In the genomic region with DNA sequence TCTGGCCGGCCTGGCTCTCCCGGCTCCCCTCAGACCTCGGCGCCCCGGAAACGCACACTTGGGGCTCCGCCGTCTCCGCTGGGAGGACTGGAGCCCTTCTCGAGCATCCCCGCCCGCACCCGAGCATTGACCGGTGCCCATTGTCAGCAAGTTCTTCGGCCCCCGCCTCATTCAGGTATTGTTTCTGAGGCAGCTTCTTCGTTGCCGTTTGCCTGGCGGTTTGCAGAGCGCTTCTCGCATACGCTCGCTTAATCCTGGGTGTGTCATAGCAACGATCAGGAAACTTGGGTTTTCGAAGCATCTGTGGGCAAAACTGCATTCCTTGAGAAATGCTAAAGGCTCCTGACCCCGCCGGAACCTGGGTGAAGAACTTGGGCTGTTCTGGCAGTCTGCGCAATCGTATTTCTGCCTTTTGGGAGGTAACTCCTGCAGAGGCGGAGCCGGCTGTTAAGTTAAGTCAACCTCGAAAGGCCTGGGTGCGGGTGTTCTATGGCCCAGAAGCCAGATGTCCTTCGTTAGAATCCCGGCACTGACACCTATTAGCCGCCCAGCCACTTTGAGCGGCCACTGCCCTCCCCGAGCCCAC, we compare ENCODE assay signal across 1 cellular context.
TF ChIP-seq lines count a peak whose summit lies in the region.

No MANE protein-coding gene starts in this region.

TF ChIP-seq in HepG2, 621 proteins besides CTCF, POLR2A, EP300 and RAD21 (continued from another document and continues in another):
- TF ChIP-seq, protein P1, sequence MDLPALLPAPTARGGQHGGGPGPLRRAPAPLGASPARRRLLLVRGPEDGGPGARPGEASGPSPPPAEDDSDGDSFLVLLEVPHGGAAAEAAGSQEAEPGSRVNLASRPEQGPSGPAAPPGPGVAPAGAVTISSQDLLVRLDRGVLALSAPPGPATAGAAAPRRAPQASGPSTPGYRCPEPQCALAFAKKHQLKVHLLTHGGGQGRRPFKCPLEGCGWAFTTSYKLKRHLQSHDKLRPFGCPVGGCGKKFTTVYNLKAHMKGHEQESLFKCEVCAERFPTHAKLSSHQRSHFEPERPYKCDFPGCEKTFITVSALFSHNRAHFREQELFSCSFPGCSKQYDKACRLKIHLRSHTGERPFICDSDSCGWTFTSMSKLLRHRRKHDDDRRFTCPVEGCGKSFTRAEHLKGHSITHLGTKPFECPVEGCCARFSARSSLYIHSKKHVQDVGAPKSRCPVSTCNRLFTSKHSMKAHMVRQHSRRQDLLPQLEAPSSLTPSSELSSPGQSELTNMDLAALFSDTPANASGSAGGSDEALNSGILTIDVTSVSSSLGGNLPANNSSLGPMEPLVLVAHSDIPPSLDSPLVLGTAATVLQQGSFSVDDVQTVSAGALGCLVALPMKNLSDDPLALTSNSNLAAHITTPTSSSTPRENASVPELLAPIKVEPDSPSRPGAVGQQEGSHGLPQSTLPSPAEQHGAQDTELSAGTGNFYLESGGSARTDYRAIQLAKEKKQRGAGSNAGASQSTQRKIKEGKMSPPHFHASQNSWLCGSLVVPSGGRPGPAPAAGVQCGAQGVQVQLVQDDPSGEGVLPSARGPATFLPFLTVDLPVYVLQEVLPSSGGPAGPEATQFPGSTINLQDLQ (CRISPR knock-in tag; IDR thresholded peaks at IDR 0.05) = no peak
- no peak for TF ChIP-seq GTF2F1 (IDR thresholded peaks at IDR 0.05; ENCODE audit: low read length)
- TF ChIP-seq MED13 (CRISPR knock-in tag; IDR thresholded peaks at IDR 0.05) = 0 out of 2 replicates have a peak, but pooled peaks have one; percentile 30
- TF ChIP-seq ZFYVE20 (CRISPR knock-in tag; IDR thresholded peaks at IDR 0.05; ENCODE audit: borderline replicate concordance, low read depth) = no peak
- no peak for TF ChIP-seq HOXA5 (CRISPR knock-in tag; IDR thresholded peaks at IDR 0.05)
- TF ChIP-seq, protein P2, sequence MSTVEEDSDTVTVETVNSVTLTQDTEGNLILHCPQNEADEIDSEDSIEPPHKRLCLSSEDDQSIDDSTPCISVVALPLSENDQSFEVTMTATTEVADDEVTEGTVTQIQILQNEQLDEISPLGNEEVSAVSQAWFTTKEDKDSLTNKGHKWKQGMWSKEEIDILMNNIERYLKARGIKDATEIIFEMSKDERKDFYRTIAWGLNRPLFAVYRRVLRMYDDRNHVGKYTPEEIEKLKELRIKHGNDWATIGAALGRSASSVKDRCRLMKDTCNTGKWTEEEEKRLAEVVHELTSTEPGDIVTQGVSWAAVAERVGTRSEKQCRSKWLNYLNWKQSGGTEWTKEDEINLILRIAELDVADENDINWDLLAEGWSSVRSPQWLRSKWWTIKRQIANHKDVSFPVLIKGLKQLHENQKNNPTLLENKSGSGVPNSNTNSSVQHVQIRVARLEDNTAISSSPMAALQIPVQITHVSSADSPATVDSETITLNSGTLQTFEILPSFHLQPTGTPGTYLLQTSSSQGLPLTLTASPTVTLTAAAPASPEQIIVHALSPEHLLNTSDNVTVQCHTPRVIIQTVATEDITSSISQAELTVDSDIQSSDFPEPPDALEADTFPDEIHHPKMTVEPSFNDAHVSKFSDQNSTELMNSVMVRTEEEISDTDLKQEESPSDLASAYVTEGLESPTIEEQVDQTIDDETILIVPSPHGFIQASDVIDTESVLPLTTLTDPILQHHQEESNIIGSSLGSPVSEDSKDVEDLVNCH (CRISPR knock-in tag; IDR thresholded peaks at IDR 0.05) = no peak
- TF ChIP-seq ZNF7 (CRISPR knock-in tag; IDR thresholded peaks at IDR 0.05) = no peak
- no peak for TF ChIP-seq GABPA (IDR thresholded peaks at IDR 0.05; ENCODE audit: low read depth, low read length)
- 0 out of 2 replicates have a peak, but pooled peaks have one; percentile 40 for TF ChIP-seq GABPA (CRISPR knock-in tag; IDR thresholded peaks at IDR 0.05; ENCODE audit: low read depth)
- no peak for TF ChIP-seq ZFY (CRISPR knock-in tag; IDR thresholded peaks at IDR 0.05)
- TF ChIP-seq ARNT2 (CRISPR knock-in tag; IDR thresholded peaks at IDR 0.05; ENCODE audit: low read depth) = no peak
- no peak for TF ChIP-seq MYNN (CRISPR knock-in tag; IDR thresholded peaks at IDR 0.05; ENCODE audit: low read depth)
- no peak for TF ChIP-seq ZNF256 (CRISPR knock-in tag; conservative IDR thresholded peaks at IDR 0.05)
- TF ChIP-seq ZNF296 (CRISPR knock-in tag; conservative IDR thresholded peaks at IDR 0.05) = 0 out of 2 replicates have a peak, but pooled peaks have one; percentile 19
- no peak for TF ChIP-seq SYNCRIP (IDR thresholded peaks at IDR 0.05; ENCODE audit: insufficient read depth, low read depth, low read length)
- TF ChIP-seq, protein P3, sequence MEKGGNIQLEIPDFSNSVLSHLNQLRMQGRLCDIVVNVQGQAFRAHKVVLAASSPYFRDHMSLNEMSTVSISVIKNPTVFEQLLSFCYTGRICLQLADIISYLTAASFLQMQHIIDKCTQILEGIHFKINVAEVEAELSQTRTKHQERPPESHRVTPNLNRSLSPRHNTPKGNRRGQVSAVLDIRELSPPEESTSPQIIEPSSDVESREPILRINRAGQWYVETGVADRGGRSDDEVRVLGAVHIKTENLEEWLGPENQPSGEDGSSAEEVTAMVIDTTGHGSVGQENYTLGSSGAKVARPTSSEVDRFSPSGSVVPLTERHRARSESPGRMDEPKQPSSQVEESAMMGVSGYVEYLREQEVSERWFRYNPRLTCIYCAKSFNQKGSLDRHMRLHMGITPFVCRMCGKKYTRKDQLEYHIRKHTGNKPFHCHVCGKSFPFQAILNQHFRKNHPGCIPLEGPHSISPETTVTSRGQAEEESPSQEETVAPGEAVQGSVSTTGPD (CRISPR knock-in tag; IDR thresholded peaks at IDR 0.05) = no peak
- no peak for TF ChIP-seq POLR2AphosphoS2 (IDR thresholded peaks at IDR 0.05; ENCODE audit: low read depth, low read length)
- TF ChIP-seq FOXO1 (CRISPR knock-in tag; IDR thresholded peaks at IDR 0.05) = no peak
- no peak for TF ChIP-seq YEATS2 (CRISPR knock-in tag; IDR thresholded peaks at IDR 0.05; ENCODE audit: borderline replicate concordance)
- TF ChIP-seq ZMYM4 (CRISPR knock-in tag; IDR thresholded peaks at IDR 0.05) = no peak
- 0 out of 2 replicates have a peak, but pooled peaks have one; percentile 14 for TF ChIP-seq ZNF850 (CRISPR knock-in tag; conservative IDR thresholded peaks at IDR 0.05)
- TF ChIP-seq ZNF292 (CRISPR knock-in tag; IDR thresholded peaks at IDR 0.05; ENCODE audit: borderline replicate concordance, low read depth) = no peak
- TF ChIP-seq KAT7 (CRISPR knock-in tag; IDR thresholded peaks at IDR 0.05; ENCODE audit: borderline replicate concordance) = peak; percentile 61; the same call in 1 of the 2 replicates
- TF ChIP-seq, protein P4, sequence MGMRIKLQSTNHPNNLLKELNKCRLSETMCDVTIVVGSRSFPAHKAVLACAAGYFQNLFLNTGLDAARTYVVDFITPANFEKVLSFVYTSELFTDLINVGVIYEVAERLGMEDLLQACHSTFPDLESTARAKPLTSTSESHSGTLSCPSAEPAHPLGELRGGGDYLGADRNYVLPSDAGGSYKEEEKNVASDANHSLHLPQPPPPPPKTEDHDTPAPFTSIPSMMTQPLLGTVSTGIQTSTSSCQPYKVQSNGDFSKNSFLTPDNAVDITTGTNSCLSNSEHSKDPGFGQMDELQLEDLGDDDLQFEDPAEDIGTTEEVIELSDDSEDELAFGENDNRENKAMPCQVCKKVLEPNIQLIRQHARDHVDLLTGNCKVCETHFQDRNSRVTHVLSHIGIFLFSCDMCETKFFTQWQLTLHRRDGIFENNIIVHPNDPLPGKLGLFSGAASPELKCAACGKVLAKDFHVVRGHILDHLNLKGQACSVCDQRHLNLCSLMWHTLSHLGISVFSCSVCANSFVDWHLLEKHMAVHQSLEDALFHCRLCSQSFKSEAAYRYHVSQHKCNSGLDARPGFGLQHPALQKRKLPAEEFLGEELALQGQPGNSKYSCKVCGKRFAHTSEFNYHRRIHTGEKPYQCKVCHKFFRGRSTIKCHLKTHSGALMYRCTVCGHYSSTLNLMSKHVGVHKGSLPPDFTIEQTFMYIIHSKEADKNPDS (CRISPR knock-in tag; IDR thresholded peaks at IDR 0.05) = no peak
- TF ChIP-seq, protein P5, sequence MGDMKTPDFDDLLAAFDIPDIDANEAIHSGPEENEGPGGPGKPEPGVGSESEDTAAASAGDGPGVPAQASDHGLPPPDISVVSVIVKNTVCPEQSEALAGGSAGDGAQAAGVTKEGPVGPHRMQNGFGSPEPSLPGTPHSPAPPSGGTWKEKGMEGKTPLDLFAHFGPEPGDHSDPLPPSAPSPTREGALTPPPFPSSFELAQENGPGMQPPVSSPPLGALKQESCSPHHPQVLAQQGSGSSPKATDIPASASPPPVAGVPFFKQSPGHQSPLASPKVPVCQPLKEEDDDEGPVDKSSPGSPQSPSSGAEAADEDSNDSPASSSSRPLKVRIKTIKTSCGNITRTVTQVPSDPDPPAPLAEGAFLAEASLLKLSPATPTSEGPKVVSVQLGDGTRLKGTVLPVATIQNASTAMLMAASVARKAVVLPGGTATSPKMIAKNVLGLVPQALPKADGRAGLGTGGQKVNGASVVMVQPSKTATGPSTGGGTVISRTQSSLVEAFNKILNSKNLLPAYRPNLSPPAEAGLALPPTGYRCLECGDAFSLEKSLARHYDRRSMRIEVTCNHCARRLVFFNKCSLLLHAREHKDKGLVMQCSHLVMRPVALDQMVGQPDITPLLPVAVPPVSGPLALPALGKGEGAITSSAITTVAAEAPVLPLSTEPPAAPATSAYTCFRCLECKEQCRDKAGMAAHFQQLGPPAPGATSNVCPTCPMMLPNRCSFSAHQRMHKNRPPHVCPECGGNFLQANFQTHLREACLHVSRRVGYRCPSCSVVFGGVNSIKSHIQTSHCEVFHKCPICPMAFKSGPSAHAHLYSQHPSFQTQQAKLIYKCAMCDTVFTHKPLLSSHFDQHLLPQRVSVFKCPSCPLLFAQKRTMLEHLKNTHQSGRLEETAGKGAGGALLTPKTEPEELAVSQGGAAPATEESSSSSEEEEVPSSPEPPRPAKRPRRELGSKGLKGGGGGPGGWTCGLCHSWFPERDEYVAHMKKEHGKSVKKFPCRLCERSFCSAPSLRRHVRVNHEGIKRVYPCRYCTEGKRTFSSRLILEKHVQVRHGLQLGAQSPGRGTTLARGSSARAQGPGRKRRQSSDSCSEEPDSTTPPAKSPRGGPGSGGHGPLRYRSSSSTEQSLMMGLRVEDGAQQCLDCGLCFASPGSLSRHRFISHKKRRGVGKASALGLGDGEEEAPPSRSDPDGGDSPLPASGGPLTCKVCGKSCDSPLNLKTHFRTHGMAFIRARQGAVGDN (CRISPR knock-in tag; IDR thresholded peaks at IDR 0.05) = peak; percentile 35
- peak; percentile 45; the same call in 1 of the 2 replicates for TF ChIP-seq ZNF773 (CRISPR knock-in tag; IDR thresholded peaks at IDR 0.05; ENCODE audit: borderline replicate concordance)
- no peak for TF ChIP-seq ZNF678 (CRISPR knock-in tag; IDR thresholded peaks at IDR 0.05)
- TF ChIP-seq NFYC (CRISPR knock-in tag; IDR thresholded peaks at IDR 0.05) = no peak
- TF ChIP-seq, protein P6, sequence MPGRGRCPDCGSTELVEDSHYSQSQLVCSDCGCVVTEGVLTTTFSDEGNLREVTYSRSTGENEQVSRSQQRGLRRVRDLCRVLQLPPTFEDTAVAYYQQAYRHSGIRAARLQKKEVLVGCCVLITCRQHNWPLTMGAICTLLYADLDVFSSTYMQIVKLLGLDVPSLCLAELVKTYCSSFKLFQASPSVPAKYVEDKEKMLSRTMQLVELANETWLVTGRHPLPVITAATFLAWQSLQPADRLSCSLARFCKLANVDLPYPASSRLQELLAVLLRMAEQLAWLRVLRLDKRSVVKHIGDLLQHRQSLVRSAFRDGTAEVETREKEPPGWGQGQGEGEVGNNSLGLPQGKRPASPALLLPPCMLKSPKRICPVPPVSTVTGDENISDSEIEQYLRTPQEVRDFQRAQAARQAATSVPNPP (CRISPR knock-in tag; IDR thresholded peaks at IDR 0.05) = no peak
- TF ChIP-seq KDM2A (CRISPR knock-in tag; IDR thresholded peaks at IDR 0.05; ENCODE audit: borderline replicate concordance, low read depth) = no peak
- TF ChIP-seq ZSCAN12 (CRISPR knock-in tag; IDR thresholded peaks at IDR 0.05) = no peak
- no peak for TF ChIP-seq PRMT3 (CRISPR knock-in tag; IDR thresholded peaks at IDR 0.05; ENCODE audit: borderline replicate concordance, low read depth)
- peak; percentile 14; the same call in 1 of the 2 replicates for TF ChIP-seq TBX2 (CRISPR knock-in tag; IDR thresholded peaks at IDR 0.05; ENCODE audit: borderline replicate concordance)
- TF ChIP-seq RARA (CRISPR knock-in tag; IDR thresholded peaks at IDR 0.05) = no peak
- no peak for TF ChIP-seq ZNF891 (CRISPR knock-in tag; IDR thresholded peaks at IDR 0.05)
- TF ChIP-seq STAG1 (CRISPR knock-in tag; IDR thresholded peaks at IDR 0.05) = no peak
- TF ChIP-seq GPN1 (CRISPR knock-in tag; IDR thresholded peaks at IDR 0.05; ENCODE audit: borderline replicate concordance) = no peak
- no peak for TF ChIP-seq FOXP1 (IDR thresholded peaks at IDR 0.05)
- TF ChIP-seq FOXP1 (CRISPR knock-in tag; IDR thresholded peaks at IDR 0.05) = no peak
- no peak for TF ChIP-seq GATAD2A (CRISPR knock-in tag; IDR thresholded peaks at IDR 0.05)
- TF ChIP-seq, protein P7, sequence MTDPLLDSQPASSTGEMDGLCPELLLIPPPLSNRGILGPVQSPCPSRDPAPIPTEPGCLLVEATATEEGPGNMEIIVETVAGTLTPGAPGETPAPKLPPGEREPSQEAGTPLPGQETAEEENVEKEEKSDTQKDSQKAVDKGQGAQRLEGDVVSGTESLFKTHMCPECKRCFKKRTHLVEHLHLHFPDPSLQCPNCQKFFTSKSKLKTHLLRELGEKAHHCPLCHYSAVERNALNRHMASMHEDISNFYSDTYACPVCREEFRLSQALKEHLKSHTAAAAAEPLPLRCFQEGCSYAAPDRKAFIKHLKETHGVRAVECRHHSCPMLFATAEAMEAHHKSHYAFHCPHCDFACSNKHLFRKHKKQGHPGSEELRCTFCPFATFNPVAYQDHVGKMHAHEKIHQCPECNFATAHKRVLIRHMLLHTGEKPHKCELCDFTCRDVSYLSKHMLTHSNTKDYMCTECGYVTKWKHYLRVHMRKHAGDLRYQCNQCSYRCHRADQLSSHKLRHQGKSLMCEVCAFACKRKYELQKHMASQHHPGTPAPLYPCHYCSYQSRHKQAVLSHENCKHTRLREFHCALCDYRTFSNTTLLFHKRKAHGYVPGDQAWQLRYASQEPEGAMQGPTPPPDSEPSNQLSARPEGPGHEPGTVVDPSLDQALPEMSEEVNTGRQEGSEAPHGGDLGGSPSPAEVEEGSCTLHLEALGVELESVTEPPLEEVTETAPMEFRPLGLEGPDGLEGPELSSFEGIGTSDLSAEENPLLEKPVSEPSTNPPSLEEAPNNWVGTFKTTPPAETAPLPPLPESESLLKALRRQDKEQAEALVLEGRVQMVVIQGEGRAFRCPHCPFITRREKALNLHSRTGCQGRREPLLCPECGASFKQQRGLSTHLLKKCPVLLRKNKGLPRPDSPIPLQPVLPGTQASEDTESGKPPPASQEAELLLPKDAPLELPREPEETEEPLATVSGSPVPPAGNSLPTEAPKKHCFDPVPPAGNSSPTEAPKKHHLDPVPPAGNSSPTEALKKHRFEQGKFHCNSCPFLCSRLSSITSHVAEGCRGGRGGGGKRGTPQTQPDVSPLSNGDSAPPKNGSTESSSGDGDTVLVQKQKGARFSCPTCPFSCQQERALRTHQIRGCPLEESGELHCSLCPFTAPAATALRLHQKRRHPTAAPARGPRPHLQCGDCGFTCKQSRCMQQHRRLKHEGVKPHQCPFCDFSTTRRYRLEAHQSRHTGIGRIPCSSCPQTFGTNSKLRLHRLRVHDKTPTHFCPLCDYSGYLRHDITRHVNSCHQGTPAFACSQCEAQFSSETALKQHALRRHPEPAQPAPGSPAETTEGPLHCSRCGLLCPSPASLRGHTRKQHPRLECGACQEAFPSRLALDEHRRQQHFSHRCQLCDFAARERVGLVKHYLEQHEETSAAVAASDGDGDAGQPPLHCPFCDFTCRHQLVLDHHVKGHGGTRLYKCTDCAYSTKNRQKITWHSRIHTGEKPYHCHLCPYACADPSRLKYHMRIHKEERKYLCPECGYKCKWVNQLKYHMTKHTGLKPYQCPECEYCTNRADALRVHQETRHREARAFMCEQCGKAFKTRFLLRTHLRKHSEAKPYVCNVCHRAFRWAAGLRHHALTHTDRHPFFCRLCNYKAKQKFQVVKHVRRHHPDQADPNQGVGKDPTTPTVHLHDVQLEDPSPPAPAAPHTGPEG (CRISPR knock-in tag; IDR thresholded peaks at IDR 0.05) = 0 out of 2 replicates have a peak, but pooled peaks have one; percentile 36
- TF ChIP-seq ZNF670 (CRISPR knock-in tag; IDR thresholded peaks at IDR 0.05; ENCODE audit: borderline replicate concordance) = peak; percentile 24; the same call in 1 of the 2 replicates
